In the genomic region with DNA sequence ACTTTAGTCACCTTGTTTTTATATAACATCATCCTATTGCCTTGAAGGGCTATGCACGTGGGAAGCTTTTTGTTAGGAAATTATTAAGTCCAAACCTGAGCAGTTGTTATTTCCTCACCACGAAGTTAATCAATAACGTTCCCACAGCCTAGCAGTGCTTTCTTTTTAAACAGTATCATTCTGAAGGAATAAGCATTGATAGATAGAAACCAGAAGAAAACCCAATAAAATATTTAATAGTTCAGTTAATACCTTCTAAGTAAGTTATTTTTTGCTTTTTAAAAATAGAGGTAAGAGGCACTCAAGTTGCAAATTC, we compare ENCODE assay signal across 14 cellular contexts.
A peak's percentile ranks its signal among the peaks of the same experiment; 100 is the strongest.
DNase-seq lines count a peak whose midpoint lies in the region; ATAC-seq lines count a peak whose summit lies in the region.
"Had no signal": no experiment of that assay in that cellular context is flagged by ENCODE, and none has a peak within 500 bp of the region (broad histone marks: within the 10 kb centered on the region; RNA-seq: fewer than 3 reads in every experiment).

No MANE protein-coding gene starts in this region.

- ATAC-seq in GM18870 (IDR thresholded peaks at IDR 0.05; ENCODE audit: unreplicated experiment) (peak; percentile 43), HG02678 (IDR thresholded peaks at IDR 0.05; ENCODE audit: unreplicated experiment) (peak; percentile 46), HG03354 (IDR thresholded peaks at IDR 0.05; ENCODE audit: poor library complexity, severe bottlenecking, unreplicated experiment) (peak; percentile 44)
- ATAC-seq in stimulated activated naive B cell treated with anti-CD40 and anti-IgM and Interleukin-4, amounts not matched to agents 10 μg/mL and 1 μg/mL and 100 μg/mL, for 72 hours (replicated peaks), result no peak

- peaks cover 0 to 4% of the 10 kb centered on the region in 2 donors for H3K9me3 Mint-ChIP-seq in stimulated activated naive B cell treated with anti-CD40 and anti-IgM and Interleukin-4, amounts not matched to agents 10 μg/mL and 1 μg/mL and 100 μg/mL, for 72 hours

- DNase-seq in renal cortical epithelial cell (ENCODE audit: low read depth) (peak; percentile 17), SIG-M5 treated with dmso at 0.1 percent for 504 hours (lab: John Stamatoyannopoulos, UW; ENCODE audit: unreplicated experiment) (no peak), Kasumi-1 (lab: John Stamatoyannopoulos, UW) (no peak)
- DNase-seq in stimulated activated naive B cell treated with anti-CD40 and anti-IgM and Interleukin-4, amounts not matched to agents 10 μg/mL and 1 μg/mL and 100 μg/mL, for 72 hours, result no peak
- DNase-seq: C1 segment of cervical spinal cord; Calu3; CD4-positive, alpha-beta T cell; DMS 273 treated with DMSO at 0.1 percent for 48 hours; HCEC 1CT; HFFc6 had no signal

- no peaks in the 10 kb centered on the region for H3K27me3 Mint-ChIP-seq in stimulated activated naive B cell treated with anti-CD40 and anti-IgM and Interleukin-4, amounts not matched to agents 10 μg/mL and 1 μg/mL and 100 μg/mL, for 72 hours
- H3K27me3 Mint-ChIP-seq: B cell; CD4-positive, alpha-beta T cell had no signal

- no peaks in the 10 kb centered on the region for H3K4me1 Mint-ChIP-seq in stimulated activated naive B cell treated with anti-CD40 and anti-IgM and Interleukin-4, amounts not matched to agents 10 μg/mL and 1 μg/mL and 100 μg/mL, for 72 hours

- H3K27ac Mint-ChIP-seq in stimulated activated naive B cell treated with anti-CD40 and anti-IgM and Interleukin-4, amounts not matched to agents 10 μg/mL and 1 μg/mL and 100 μg/mL, for 72 hours, result no peak overlapping the region
- H3K27ac Mint-ChIP-seq: B cell; CD4-positive, alpha-beta T cell; HFFc6 had no signal

- H3K4me3 Mint-ChIP-seq in stimulated activated naive B cell treated with anti-CD40 and anti-IgM and Interleukin-4, amounts not matched to agents 10 μg/mL and 1 μg/mL and 100 μg/mL, for 72 hours, result no peak overlapping the region
- H3K4me3 Mint-ChIP-seq: B cell; CD4-positive, alpha-beta T cell; HFFc6 had no signal

- no peaks in the 10 kb centered on the region for H3K36me3 Mint-ChIP-seq in stimulated activated naive B cell treated with anti-CD40 and anti-IgM and Interleukin-4, amounts not matched to agents 10 μg/mL and 1 μg/mL and 100 μg/mL, for 72 hours

Comparison
In these comparisons a context has a peak if more than half of its experiments do, and no peak if none do; other contexts are left out.
1. ATAC-seq: peak in GM18870 (single experiment), HG02678 (single experiment) and HG03354 (single experiment); none in stimulated activated naive B cell treated with anti-CD40 and anti-IgM and Interleukin-4, amounts not matched to agents 10 μg/mL and 1 μg/mL and 100 μg/mL, for 72 hours (0 of 2).